11 cellular contexts compared by ENCODE assay signal in the genomic region with DNA sequence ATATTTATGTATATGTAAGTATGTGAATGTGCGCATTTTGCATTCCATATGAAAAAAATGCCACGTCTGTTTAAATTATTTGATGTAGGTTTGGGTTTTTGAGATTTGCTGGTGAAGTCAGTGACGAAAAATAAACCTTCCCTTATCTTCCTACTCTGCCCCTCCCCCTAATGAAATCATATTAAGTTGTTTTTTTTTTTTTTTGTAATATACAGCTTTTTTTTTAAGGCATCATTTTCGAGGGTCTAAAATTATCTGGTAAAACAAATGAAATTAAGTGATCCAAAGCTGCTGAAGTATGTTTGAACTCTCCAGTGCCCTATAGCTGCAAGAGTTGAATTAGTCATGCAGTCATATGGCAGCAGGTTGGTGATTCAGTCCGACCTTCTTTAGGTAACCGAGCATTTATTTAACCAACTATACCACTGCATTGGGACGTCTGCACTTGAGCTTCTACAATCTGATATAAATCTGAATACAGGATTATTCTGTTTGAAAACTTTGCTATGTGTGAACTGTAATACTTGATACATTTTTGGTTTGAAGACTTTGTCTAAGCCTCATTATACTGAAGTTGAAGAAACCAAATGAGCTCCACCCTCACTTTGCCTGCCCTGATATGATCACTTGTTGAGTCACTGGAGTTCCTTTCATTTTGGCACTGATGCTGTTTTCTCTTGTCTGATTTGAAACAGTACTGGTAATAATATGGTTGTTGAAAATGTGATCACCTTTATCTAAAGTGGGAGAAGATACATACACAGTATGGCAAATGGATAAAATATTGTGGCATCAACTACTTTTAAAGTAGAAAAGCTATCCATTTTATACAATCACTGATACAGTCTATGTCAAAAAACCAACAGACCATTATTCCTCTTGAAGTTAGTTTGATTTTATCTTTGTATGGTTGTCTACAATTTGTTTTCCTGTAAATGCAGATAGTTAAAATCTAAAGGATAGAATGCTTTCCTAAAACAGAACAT. TPM values are rescaled to one million over a fixed set of nuclear protein-coding genes. Genes with fewer than 3 reads are reported as not detected.
A peak's percentile ranks its signal among the peaks of the same experiment; 100 is the strongest.
DNase-seq lines count a peak whose midpoint lies in the region; ATAC-seq and TF ChIP-seq lines count a peak whose summit lies in the region.
"Had no signal": no experiment of that assay in that cellular context is flagged by ENCODE, and none has a peak within 500 bp of the region (broad histone marks: within the 10 kb centered on the region; RNA-seq: fewer than 3 reads in every experiment).

No MANE protein-coding gene starts in this region.

- no peaks in the 10 kb centered on the region for H3K9me3 ChIP-seq in left ventricle myocardium inferior (replicated peaks)
- H3K9me3 ChIP-seq in transverse colon: no peaks in the 10 kb centered on the region
- H3K9me3 ChIP-seq: BLaER1 treated with 17β-estradiol and CSF1 and Interleukin-3, amounts not matched to agents 10 nM and 100 nM had no signal

- in situ Hi-C loops in transverse colon (cut with MboI; ENCODE audit: low pct_ligation_motif_present in 1 of 4, low pct_unique_long_range_greater_than_20kb in 1 of 4, low sequenced_read_pairs in 3 of 4): no loop called here

- H3K27ac ChIP-seq in left ventricle myocardium inferior (replicated peaks): peak overlapping the region; percentile 65
- peak overlapping the region; percentile 18 to 95 (median 68) for H3K27ac ChIP-seq in transverse colon

- intact Hi-C loops in left ventricle myocardium inferior (cut with micrococcal nuclease): no loop called here
- intact Hi-C loops in cardiac septum (cut with DNase I): no loop called here
- intact Hi-C loops in transverse colon (cut with DNase I; ENCODE audit: low total_unique reads): no loop called here

- H3K27me3 ChIP-seq in left ventricle myocardium inferior (ENCODE audit: low read depth): no peaks in the 10 kb centered on the region
- H3K27me3 ChIP-seq in transverse colon: no peaks in the 10 kb centered on the region
- H3K27me3 ChIP-seq: BLaER1 treated with 17β-estradiol and CSF1 and Interleukin-3, amounts not matched to agents 10 nM and 100 nM had no signal

- H3K27ac Mint-ChIP-seq in T-helper 2 cell treated with Interferon-gamma antibody and Interleukin-4, amounts not matched to agents 5 μg/mL and 100 μg/mL, for 36 hours: peak overlapping the region; percentile 86
- no peak overlapping the region for H3K27ac Mint-ChIP-seq in immature natural killer cell
- H3K27ac Mint-ChIP-seq: nephron had no signal

- H3K27me3 Mint-ChIP-seq in T-helper 2 cell treated with Interferon-gamma antibody and Interleukin-4, amounts not matched to agents 5 μg/mL and 100 μg/mL, for 36 hours (ENCODE audit: low read depth): no peaks in the 10 kb centered on the region
- peaks cover 4 to 15% (median 14%) of the 10 kb centered on the region in 3 donors for H3K27me3 Mint-ChIP-seq in immature natural killer cell (ENCODE audit: low read depth in 3 of 3)

- H3K4me3 ChIP-seq in left ventricle myocardium inferior (no peak overlapping the region), transverse colon (no peak overlapping the region)
- H3K4me3 ChIP-seq: BLaER1 treated with 17β-estradiol and CSF1 and Interleukin-3, amounts not matched to agents 10 nM and 100 nM had no signal

- WGBS in transverse colon (ENCODE audit: low coverage in 1 of 2), 2 donors: 88 to 91% methylated on average over 7 of the region's 7 CpGs

- no peak for TF ChIP-seq POLR2A in transverse colon (IDR thresholded peaks at IDR 0.05)

- H3K4me1 ChIP-seq in left ventricle myocardium inferior (peaks cover 76% of the 10 kb centered on the region), transverse colon (peaks cover 12 to 73% (median 46%) of the 10 kb centered on the region in 4 donors)

- H3K36me3 Mint-ChIP-seq in T-helper 2 cell treated with Interferon-gamma antibody and Interleukin-4, amounts not matched to agents 5 μg/mL and 100 μg/mL, for 36 hours (ENCODE audit: low read depth): peaks cover 59% of the 10 kb centered on the region
- H3K36me3 Mint-ChIP-seq in immature natural killer cell: peaks cover 23 to 30% (median 27%) of the 10 kb centered on the region in 3 donors

- peaks cover 71% of the 10 kb centered on the region for H3K4me1 Mint-ChIP-seq in T-helper 2 cell treated with Interferon-gamma antibody and Interleukin-4, amounts not matched to agents 5 μg/mL and 100 μg/mL, for 36 hours (ENCODE audit: low read depth)
- H3K4me1 Mint-ChIP-seq in immature natural killer cell: peaks cover 24 to 27% of the 10 kb centered on the region in 2 donors

- H3K36me3 ChIP-seq in left ventricle myocardium inferior (peaks cover 29% of the 10 kb centered on the region), transverse colon (peaks cover 0 to 8% (median 0%) of the 10 kb centered on the region in 4 donors)

- peak; percentile 58 for ATAC-seq in esophagus mucosa

- H3K4me3 Mint-ChIP-seq in T-helper 2 cell treated with Interferon-gamma antibody and Interleukin-4, amounts not matched to agents 5 μg/mL and 100 μg/mL, for 36 hours: peak overlapping the region; percentile 85
- no peak overlapping the region for H3K4me3 Mint-ChIP-seq in immature natural killer cell
- H3K4me3 Mint-ChIP-seq: nephron had no signal

- TF ChIP-seq EP300 in transverse colon (IDR thresholded peaks at IDR 0.05; ENCODE audit: low read depth): no peak

- TF ChIP-seq CTCF in left ventricle myocardium inferior (IDR thresholded peaks at IDR 0.05; ENCODE audit: borderline replicate concordance) (no peak), transverse colon (IDR thresholded peaks at IDR 0.05) (no peak)

- no peaks in the 10 kb centered on the region for H3K9me3 Mint-ChIP-seq in T-helper 2 cell treated with Interferon-gamma antibody and Interleukin-4, amounts not matched to agents 5 μg/mL and 100 μg/mL, for 36 hours
- H3K9me3 Mint-ChIP-seq in immature natural killer cell: no peaks in the 10 kb centered on the region
- H3K9me3 Mint-ChIP-seq: nephron had no signal

- DNase-seq in left ventricle myocardium inferior (no peak), cardiac septum (ENCODE audit: low spot score) (no peak), transverse colon (no peak), hippocampal formation (lab: John Stamatoyannopoulos, UW) (no peak), NCI-H1694 (lab: John Stamatoyannopoulos, UW) (no peak), immature natural killer cell (no peak)
- DNase-seq in T-helper 2 cell treated with Interferon-gamma antibody and Interleukin-4, amounts not matched to agents 5 μg/mL and 100 μg/mL, for 36 hours (ENCODE audit: low spot score): peak; percentile 29

RNA-seq across cellular contexts. Expression of a gene that starts 11.7 kb away (rescaled TPM):
- total RNA-seq in left ventricle myocardium inferior (4.2 TPM), cardiac septum (3.5 TPM), esophagus mucosa (8.2 TPM), transverse colon (10 to 100 TPM in 2 of 4 donors, 1 to 10 TPM in 2; 4.0 to 15.6 (median 9.8) TPM)
- polyA plus RNA-seq in immature natural killer cell: 1 to 10 TPM in 2 of 3 donors, under 1 TPM in 1; 0.89 to 3.3 (median 2.3) TPM

RNA-seq across cellular contexts. Expression of a gene that starts 35.6 kb away (rescaled TPM):
- total RNA-seq in left ventricle myocardium inferior (3.1 TPM), cardiac septum (3.8 TPM), esophagus mucosa (0.68 TPM), transverse colon (1 to 10 TPM in 3 of 4 donors, under 1 TPM in 1; 0.82 to 9.4 (median 2.9) TPM)
- polyA plus RNA-seq in immature natural killer cell: not detected
- total RNA-seq: NCI-H460 had no signal

RNA-seq across cellular contexts. Expression of a gene that starts 45.5 kb away (rescaled TPM):
- total RNA-seq in left ventricle myocardium inferior (not detected), cardiac septum (not detected), esophagus mucosa (not detected), transverse colon (not detected)
- polyA plus RNA-seq in immature natural killer cell: not detected
- total RNA-seq: NCI-H460 had no signal

RNA-seq across cellular contexts. Expression of a gene that starts 46.4 kb away (rescaled TPM):
- total RNA-seq in left ventricle myocardium inferior (13.7 TPM), cardiac septum (23.2 TPM), esophagus mucosa (37.9 TPM), transverse colon (10 to 100 TPM in 3 of 4 donors, not detected in 1; 18.7 to 27.2 (median 26.9) TPM)
- 10 to 100 TPM; 11.3 to 31.4 (median 27.1) TPM for polyA plus RNA-seq in immature natural killer cell

RNA-seq across cellular contexts. Expression of a gene that starts 48.4 kb away (rescaled TPM):
- total RNA-seq in left ventricle myocardium inferior (not detected), cardiac septum (not detected), esophagus mucosa (0.16 TPM), transverse colon (not detected)
- under 1 TPM in 1 of 3 donors, not detected in 2; 0.45 TPM for polyA plus RNA-seq in immature natural killer cell
- total RNA-seq: NCI-H460 had no signal
